In genomic region chr10:125823663-125824251, GRCh38 we compare ENCODE assay signal across 8 cellular contexts. TPM values are rescaled to one million over a fixed set of nuclear protein-coding genes. Genes with fewer than 3 reads are reported as not detected.
DNase-seq lines count a peak whose midpoint lies in the region; ATAC-seq, FAIRE-seq and TF ChIP-seq lines count a peak whose summit lies in the region.

No MANE protein-coding gene starts in this region.

- no peak overlapping the region for H3K4me3 Mint-ChIP-seq in naive thymus-derived CD4-positive, alpha-beta T cell

- H3K9me3 Mint-ChIP-seq in naive thymus-derived CD4-positive, alpha-beta T cell: no peaks in the 10 kb centered on the region

- H3K27ac ChIP-seq in cardiac muscle cell: peak overlapping the region; percentile 98
- H3K27ac ChIP-seq in cingulate gyrus (ENCODE audit: low read depth, low read length): peak overlapping the region; percentile 99
- H3K27ac ChIP-seq in naive thymus-derived CD4-positive, alpha-beta T cell (ENCODE audit: low read depth, low read length): peak overlapping the region; percentile 76

- H3K27me3 Mint-ChIP-seq in naive thymus-derived CD4-positive, alpha-beta T cell: no peaks in the 10 kb centered on the region

- H3K4me1 ChIP-seq in cardiac muscle cell (ENCODE audit: low read depth) (peaks cover 5% of the 10 kb centered on the region), NT2/D1 (ENCODE audit: insufficient read depth, insufficient read length) (no peaks in the 10 kb centered on the region)
- peaks cover 11 to 21% of the 10 kb centered on the region in 2 donors for H3K4me1 ChIP-seq in naive thymus-derived CD4-positive, alpha-beta T cell (ENCODE audit: control insufficient read depth in 2 of 2, insufficient read depth in 2 of 2, low read length in 2 of 2)

- FAIRE-seq in D721Med (lab: Jason Lieb, UNC): no peak

- TF ChIP-seq CTCF in cardiac muscle cell (IDR thresholded peaks at IDR 0.05; ENCODE audit: low read depth, low read length) (no peak), D721Med (IDR thresholded peaks at IDR 0.05; ENCODE audit: insufficient read depth, missing control alignments) (no peak)

- ATAC-seq in left ventricle myocardium superior (no peak), esophagus mucosa (no peak)
- ATAC-seq in naive thymus-derived CD4-positive, alpha-beta T cell: no peak

- H3K27ac Mint-ChIP-seq in naive thymus-derived CD4-positive, alpha-beta T cell: no peak overlapping the region

- POLR2A ChIA-PET in naive thymus-derived CD4-positive, alpha-beta T cell (lab: Charles Lee): interaction anchor here (0.7 to 1.4 kb wide), 6 partner anchors 8 to 907 kb away, joined by 3 to 9 read pairs (median 3); partner anchors contain the start of gene EDRF1

- H3K27me3 ChIP-seq in cardiac muscle cell (no peaks in the 10 kb centered on the region), NT2/D1 (ENCODE audit: insufficient read depth, insufficient read length) (no peaks in the 10 kb centered on the region)
- H3K27me3 ChIP-seq in naive thymus-derived CD4-positive, alpha-beta T cell (ENCODE audit: control insufficient read depth in 2 of 2, insufficient read depth in 2 of 2, low read length in 2 of 2): no peaks in the 10 kb centered on the region

- H3K36me3 Mint-ChIP-seq in naive thymus-derived CD4-positive, alpha-beta T cell: peaks cover 6 to 9% (median 7%) of the 10 kb centered on the region in 5 donors

- H3K4me3 ChIP-seq in cardiac muscle cell (peak overlapping the region; percentile 87), NT2/D1 (ENCODE audit: insufficient read length, low read depth) (peak overlapping the region; percentile 92)
- H3K4me3 ChIP-seq in naive thymus-derived CD4-positive, alpha-beta T cell (ENCODE audit: low read length): peak overlapping the region; percentile 97

- peak overlapping the region; percentile 91 for H3K9ac ChIP-seq in NT2/D1 (ENCODE audit: insufficient read length, low read depth)

- intact Hi-C loops in left ventricle myocardium superior (cut with micrococcal nuclease): loop anchor here (10.0 kb wide), 1 partner anchor 99 kb away; no protein-coding TSS in a partner anchor
- intact Hi-C loops in naive thymus-derived CD4-positive, alpha-beta T cell (cut with micrococcal nuclease): loop anchor here (1.0 to 5.0 kb wide), 6 partner anchors 73 to 1405 kb away; partner anchors contain the start of genes EDRF1 (in 2 of the 2), FANK1 (in 2 of the 2), ABRAXAS2 (in 1 of the 2) and OAT (in 1 of the 2)

- peaks cover 7 to 37% (median 22%) of the 10 kb centered on the region in 7 donors for H3K4me1 Mint-ChIP-seq in naive thymus-derived CD4-positive, alpha-beta T cell

- CTCF ChIA-PET in naive thymus-derived CD4-positive, alpha-beta T cell (lab: Charles Lee): interaction anchor here (0.5 kb wide), 1 partner anchor 8 kb away, joined by 8 read pairs; no protein-coding TSS in a partner anchor

- peaks cover 6% of the 10 kb centered on the region for H3K36me3 ChIP-seq in cardiac muscle cell
- peaks cover 49% of the 10 kb centered on the region for H3K36me3 ChIP-seq in NT2/D1 (ENCODE audit: insufficient read depth, insufficient read length, low read length)
- H3K36me3 ChIP-seq in naive thymus-derived CD4-positive, alpha-beta T cell (ENCODE audit: control insufficient read depth in 2 of 3, insufficient read depth in 3 of 3, low read length in 3 of 3): peaks cover 0 to 22% (median 1%) of the 10 kb centered on the region in 3 experiments

- DNase-seq in cardiac muscle cell (ENCODE audit: low read depth in 1 of 2, low spot score in 1 of 2) (peak in 1 of 2 donors; percentile 15), left ventricle myocardium superior (no peak), NT2/D1 (ENCODE audit: low read depth, low spot score) (no peak), D721Med (ENCODE audit: insufficient read length, low spot score) (no peak), SHP77 (lab: John Stamatoyannopoulos, UW) (no peak)
- peak in 2 of 9 donors; percentile 1 to 37 for DNase-seq in naive thymus-derived CD4-positive, alpha-beta T cell

- H3K9me3 ChIP-seq in cardiac muscle cell (ENCODE audit: low read depth) (no peaks in the 10 kb centered on the region), NT2/D1 (ENCODE audit: insufficient read depth, low read length) (no peaks in the 10 kb centered on the region)
- no peaks in the 10 kb centered on the region for H3K9me3 ChIP-seq in naive thymus-derived CD4-positive, alpha-beta T cell (ENCODE audit: control insufficient read depth in 2 of 3, low read length in 3 of 3)

RNA-seq across cellular contexts. Expression of gene BCCIP, which starts 0.4 kb away (rescaled TPM):
- 34.2 and 44.6 TPM in 2 replicates for total RNA-seq in cardiac muscle cell
- 80.2 and 93.9 TPM in 2 replicates for polyA plus RNA-seq in cardiac muscle cell
- 43.4 TPM for total RNA-seq in left ventricle myocardium superior
- 10 to 100 TPM; 31.3 to 68.4 (median 45.8) TPM for total RNA-seq in naive thymus-derived CD4-positive, alpha-beta T cell
- 100 to 1,000 TPM in 1 of 2 donors, 10 to 100 TPM in 1; 86.0 to 105 TPM for polyA plus RNA-seq in naive thymus-derived CD4-positive, alpha-beta T cell
- 35.4 TPM for total RNA-seq in esophagus mucosa

RNA-seq across cellular contexts. Expression of gene UROS, which starts 0.7 kb away (rescaled TPM):
- 88.4 and 121 TPM in 2 replicates for total RNA-seq in cardiac muscle cell
- polyA plus RNA-seq in cardiac muscle cell: 160 and 211 TPM in 2 replicates
- total RNA-seq in left ventricle myocardium superior: 75.2 TPM
- 10 to 100 TPM; 28.9 to 53.0 (median 41.3) TPM for total RNA-seq in naive thymus-derived CD4-positive, alpha-beta T cell
- 10 to 100 TPM; 59.2 to 60.0 TPM for polyA plus RNA-seq in naive thymus-derived CD4-positive, alpha-beta T cell
- total RNA-seq in esophagus mucosa: 31.6 TPM

RNA-seq across cellular contexts. Expression of gene MMP21, which starts 48.1 kb away (rescaled TPM):
- total RNA-seq in cardiac muscle cell (0.32 TPM in 1 of 2 replicates, not detected in the other), left ventricle myocardium superior (not detected), esophagus mucosa (0.08 TPM)
- polyA plus RNA-seq in cardiac muscle cell: not detected in 2 replicates
- total RNA-seq in naive thymus-derived CD4-positive, alpha-beta T cell: under 1 TPM; 0.29 to 0.84 (median 0.40) TPM
- polyA plus RNA-seq in naive thymus-derived CD4-positive, alpha-beta T cell: not detected

RNA-seq across cellular contexts. Expression of gene DHX32, which starts 57.3 kb away (rescaled TPM):
- total RNA-seq in cardiac muscle cell: 62.5 and 66.7 TPM in 2 replicates
- polyA plus RNA-seq in cardiac muscle cell: 48.8 and 61.0 TPM in 2 replicates
- total RNA-seq in left ventricle myocardium superior: 48.1 TPM
- 10 to 100 TPM in 3 of 5 experiments, 1 to 10 TPM in 2; 9.3 to 13.5 (median 10.8) TPM for total RNA-seq in naive thymus-derived CD4-positive, alpha-beta T cell
- 10 to 100 TPM; 11.3 to 11.8 TPM for polyA plus RNA-seq in naive thymus-derived CD4-positive, alpha-beta T cell
- total RNA-seq in esophagus mucosa: 33.6 TPM
